Comparison of ENCODE assay signal across 13 cellular contexts in genomic region chr6:166330612-166331011, GRCh38. TPM values are rescaled to one million over a fixed set of nuclear protein-coding genes. Genes with fewer than 3 reads are reported as not detected.
A peak's percentile ranks its signal among the peaks of the same experiment; 100 is the strongest.
DNase-seq lines count a peak whose midpoint lies in the region; ATAC-seq, FAIRE-seq and TF ChIP-seq lines count a peak whose summit lies in the region.
"Had no signal": no experiment of that assay in that cellular context is flagged by ENCODE, and none has a peak within 500 bp of the region (broad histone marks: within the 10 kb centered on the region; RNA-seq: fewer than 3 reads in every experiment).

No MANE protein-coding gene starts in this region.

- peaks cover 0 to 29% (median under 1%) of the 10 kb centered on the region in 4 donors for H3K36me3 ChIP-seq in right lobe of liver

- intact Hi-C loops in right lobe of liver (cut with DNase I) = no loop called here

- H3K9me3 ChIP-seq in A549 = no peaks in the 10 kb centered on the region
- no peaks in the 10 kb centered on the region for H3K9me3 ChIP-seq in right lobe of liver
- H3K9me3 ChIP-seq: esophagus muscularis mucosa had no signal

- ATAC-seq in A549 (peak; percentile 56 to 75; a peak in 4 of 6 replicates), right lobe of liver (peak; percentile 96 to 99 (median 98)), GM19035 (IDR thresholded peaks at IDR 0.05; ENCODE audit: unreplicated experiment) (no peak)
- ATAC-seq: stimulated activated naive CD8-positive, alpha-beta T cell treated with anti-CD3 and anti-CD28 coated beads, Interleukin-15, amount 100 ng/mL, for 72 hours had no signal

- H3K4me2 ChIP-seq in A549 = no peak overlapping the region

- CTCF ChIA-PET in A549 (lab: Yijun Ruan, JAX) = interaction anchor here (0.6 kb wide), 1 partner anchor 833 kb away, joined by 3 read pairs; no protein-coding TSS in a partner anchor
- CTCF ChIA-PET in RWPE1 (lab: Yijun Ruan, JAX) = no interaction called here

- TF ChIP-seq CTCF in A549 (IDR thresholded peaks at IDR 0.05) = no peak
- TF ChIP-seq CTCF in right lobe of liver (IDR thresholded peaks at IDR 0.05) = peak; percentile 25 to 56 (median 42)
- no peak for TF ChIP-seq CTCF in RWPE1 (conservative IDR thresholded peaks at IDR 0.05; ENCODE audit: low read depth)

- TF ChIP-seq POLR2A in A549 (IDR thresholded peaks at IDR 0.05; ENCODE audit: low read length) (no peak), right lobe of liver (IDR thresholded peaks at IDR 0.05) (no peak)

- POLR2A ChIA-PET in A549 (lab: Yijun Ruan, JAX) = no interaction called here
- POLR2A ChIA-PET in RWPE1 (lab: Yijun Ruan, JAX; ENCODE audit: low non-redundant PET) = no interaction called here

- DNase-seq in A549 (ENCODE audit: low read depth in 1 of 2, low spot score in 1 of 2) (peak in 1 of 2 experiments; percentile 12), fibroblast of gingiva (ENCODE audit: low read depth) (peak; percentile 5), right lobe of liver (peak; percentile 83 to 94 (median 86)), activated gamma-delta T cell treated with Interleukin-2 at 50 U/mL for 16 hours (no peak), SIG-M5 treated with dmso at 0.1 percent for 504 hours (lab: John Stamatoyannopoulos, UW; ENCODE audit: unreplicated experiment) (no peak), RWPE1 (ENCODE audit: low spot score) (no peak)
- DNase-seq: activated T-cell treated with anti-CD3 and anti-CD28 coated beads, Interleukin-2, amount 50 U/mL, for 24 hours; MM.1S; stimulated activated naive CD8-positive, alpha-beta T cell treated with anti-CD3 and anti-CD28 coated beads, Interleukin-15, amount 100 ng/mL, for 72 hours had no signal

- no peak for TF ChIP-seq EP300 in A549 (IDR thresholded peaks at IDR 0.05)

- H3K4me1 ChIP-seq in A549 (no peaks in the 10 kb centered on the region; the same call in 2 of the 3 replicates), right lobe of liver (peaks cover 0 to 15% (median 7%) of the 10 kb centered on the region in 4 donors)

- no peaks in the 10 kb centered on the region for H3K27me3 ChIP-seq in right lobe of liver
- H3K27me3 ChIP-seq: esophagus muscularis mucosa had no signal

- no peak for TF ChIP-seq RAD21 in A549 (conservative IDR thresholded peaks at IDR 0.05 in 1 of 2, IDR thresholded peaks at IDR 0.05 in 1 of 2)

- no peak overlapping the region for H3K4me3 ChIP-seq in A549
- no peak overlapping the region for H3K4me3 ChIP-seq in right lobe of liver
- H3K4me3 ChIP-seq: esophagus muscularis mucosa had no signal

- no peak for FAIRE-seq in A549 (lab: Jason Lieb, UNC)

- 59% methylated on average over 10 of the region's 11 CpGs for WGBS in A549 (ENCODE audit: missing lambda C conversion rate)
- 20% methylated on average over 5 of the region's 11 CpGs for WGBS in right lobe of liver (ENCODE audit: insufficient coverage, low coverage, low lambda C conversion rate, missing lambda C conversion rate)

- H3K27ac ChIP-seq in A549 (no peak overlapping the region), right lobe of liver (no peak overlapping the region), RWPE1 (no peak overlapping the region)
- H3K27ac ChIP-seq: esophagus muscularis mucosa had no signal

TF ChIP-seq in A549, 52 proteins besides CTCF, POLR2A, EP300 and RAD21 (continues in another document):
- TF ChIP-seq ZFP36 (IDR thresholded peaks at IDR 0.05; ENCODE audit: borderline replicate concordance, partially characterized antibody) (no peak), EHF (CRISPR knock-in tag; IDR thresholded peaks at IDR 0.05) (no peak), EHMT2 (IDR thresholded peaks at IDR 0.05; ENCODE audit: low read depth) (no peak), CHD2 (IDR thresholded peaks at IDR 0.05; ENCODE audit: low read length, partially characterized antibody) (no peak), PBX3 (IDR thresholded peaks at IDR 0.05) (no peak), ZNF302 (CRISPR knock-in tag; IDR thresholded peaks at IDR 0.05) (no peak), RNF2 (IDR thresholded peaks at IDR 0.05; ENCODE audit: borderline replicate concordance, low read depth) (no peak), RARB (CRISPR knock-in tag; IDR thresholded peaks at IDR 0.05) (no peak), ATOH8 (CRISPR knock-in tag; IDR thresholded peaks at IDR 0.05; ENCODE audit: low read depth) (no peak)

TF ChIP-seq in PFSK-1, 5 proteins besides CTCF, POLR2A, EP300 and RAD21:
- TF ChIP-seq FOXP2 (optimal IDR thresholded peaks at IDR 0.05; ENCODE audit: borderline replicate concordance, extremely low read depth, extremely low read length, insufficient read depth) = peak; percentile 25
- no peak for TF ChIP-seq REST (IDR thresholded peaks at IDR 0.05; ENCODE audit: insufficient read depth in 1 of 2, low read depth in 2 of 2, low read length in 2 of 2)
TF ChIP-seq in PFSK-1: peak in this region for 1.

RNA-seq across cellular contexts. Expression of gene SFT2D1, which starts 11.7 kb away (rescaled TPM):
- polyA plus RNA-seq in A549 (2011; rRNA removed) (61.6 and 74.4 TPM in 2 replicates), A549 (2017; fragmentation: RNase III; extraction: RNeasy Plus Mini Kit Qiagen cat#74134 plus additional on column Dnase treatment) (39.8 to 48.1 TPM (median 47.3 TPM) in 3 replicates)
- polyA plus RNA-seq in A549 (2012; cell fraction: cytosol; rRNA removed) = 54.9 and 57.0 TPM in 2 replicates
- polyA plus RNA-seq in A549 (2012; cell fraction: nucleus; rRNA removed) = 23.3 and 50.9 TPM in 2 replicates
- polyA minus RNA-seq in A549 (2011; rRNA and poly(A)+ RNA removed) = 9.5 and 13.0 TPM in 2 replicates
- polyA plus RNA-seq in PFSK-1 (2012; ENCODE audit: insufficient read length, low read depth) = 40.8 TPM
- 10 to 100 TPM in 5 of 6 experiments, 1 to 10 TPM in 1; 6.7 to 14.0 (median 12.8) TPM for total RNA-seq in right lobe of liver

RNA-seq across cellular contexts. Expression of gene PRR18, which starts 22.4 kb away (rescaled TPM):
- polyA plus RNA-seq in A549 (2011; rRNA removed) (0.07 and 0.13 TPM in 2 replicates), A549 (2017; fragmentation: RNase III; extraction: RNeasy Plus Mini Kit Qiagen cat#74134 plus additional on column Dnase treatment) (0.04 to 0.08 TPM (median 0.08 TPM) in 3 replicates)
- polyA plus RNA-seq in A549 (2012; cell fraction: cytosol; rRNA removed) = 0.05 and 0.08 TPM in 2 replicates
- 0.06 and 0.10 TPM in 2 replicates for polyA plus RNA-seq in A549 (2012; cell fraction: nucleus; rRNA removed)
- 0.08 and 0.34 TPM in 2 replicates for polyA minus RNA-seq in A549 (2011; rRNA and poly(A)+ RNA removed)
- 0.23 TPM for polyA plus RNA-seq in PFSK-1 (2012; ENCODE audit: insufficient read length, low read depth)
- total RNA-seq in right lobe of liver = 1 to 10 TPM in 4 of 6 experiments, under 1 TPM in 2; 0.39 to 3.6 (median 1.6) TPM
- polyA plus RNA-seq: AG04450 had no signal

RNA-seq across cellular contexts. Expression of gene MPC1, which starts 52.1 kb away (rescaled TPM):
- polyA plus RNA-seq in A549 (2011; rRNA removed) (5.1 and 7.7 TPM in 2 replicates), A549 (2017; fragmentation: RNase III; extraction: RNeasy Plus Mini Kit Qiagen cat#74134 plus additional on column Dnase treatment) (4.4 to 4.9 TPM (median 4.8 TPM) in 3 replicates)
- 2.2 and 2.6 TPM in 2 replicates for polyA plus RNA-seq in A549 (2012; cell fraction: cytosol; rRNA removed)
- polyA plus RNA-seq in A549 (2012; cell fraction: nucleus; rRNA removed) = 1.1 and 1.7 TPM in 2 replicates
- 1.8 and 4.4 TPM in 2 replicates for polyA minus RNA-seq in A549 (2011; rRNA and poly(A)+ RNA removed)
- 164 TPM for polyA plus RNA-seq in PFSK-1 (2012; ENCODE audit: insufficient read length, low read depth)
- 100 to 1,000 TPM; 102 to 298 (median 180) TPM for total RNA-seq in right lobe of liver

Comparison
In these comparisons a context has a peak if more than half of its experiments do, and no peak if none do; other contexts are left out.
1. DNase-seq: peak in fibroblast of gingiva (single experiment) and right lobe of liver (3 of 3); none in activated gamma-delta T cell treated with Interleukin-2 at 50 U/mL for 16 hours (single experiment), SIG-M5 treated with dmso at 0.1 percent for 504 hours (single experiment) and RWPE1 (single experiment).
2. CTCF ChIP-seq: peak in right lobe of liver (4 of 4); none in A549 (single experiment) and RWPE1 (single experiment).